14 cellular contexts compared by ENCODE assay signal in genomic region chr14:90447720-90448497, GRCh38.
"Had no signal": no experiment of that assay in that cellular context is flagged by ENCODE, and none has a peak within 500 bp of the region (broad histone marks: within the 10 kb centered on the region; RNA-seq: fewer than 3 reads in every experiment).

No MANE protein-coding gene starts in this region.

- H3K4me3 Mint-ChIP-seq: activated naive CD8-positive, alpha-beta T cell treated with anti-CD3 and anti-CD28 coated beads, Interleukin-2, amount 50 U/mL, for 24 hours; activated T-helper 1 cell treated with anti-CD3 and anti-CD28 coated beads, Interleukin-12 subunit alpha, Interleukin-12 subunit beta, Interleukin-2, Interleukin-4 antibody, amounts not matched to agents 30 ng/mL and 10 ng/mL and 1 ng/mL, durations not matched to agents 14 hours and 24 hours and 36 hours; neural progenitor cell had no signal

- H3K27ac Mint-ChIP-seq: activated naive CD8-positive, alpha-beta T cell treated with anti-CD3 and anti-CD28 coated beads, Interleukin-2, amount 50 U/mL, for 24 hours; activated T-helper 1 cell treated with anti-CD3 and anti-CD28 coated beads, Interleukin-12 subunit alpha, Interleukin-12 subunit beta, Interleukin-2, Interleukin-4 antibody, amounts not matched to agents 30 ng/mL and 10 ng/mL and 1 ng/mL, durations not matched to agents 14 hours and 24 hours and 36 hours; neural progenitor cell had no signal

- H3K4me3 ChIP-seq: gastroesophageal sphincter, neural progenitor cell, ovary, stomach had no signal

- H3K36me3 ChIP-seq: gastroesophageal sphincter, ovary, stomach had no signal

- H3K4me2 ChIP-seq: neural progenitor cell had no signal

- DNase-seq: activated CD4-positive, alpha-beta T cell treated with anti-CD3 and anti-CD28 coated beads for 1 hour; activated CD4-positive, alpha-beta T cell treated with anti-CD3 and anti-CD28 coated beads, Interleukin-2, amount 50 U/mL, for 48 hours; activated CD8-positive, alpha-beta memory T cell treated with anti-CD3 and anti-CD28 coated beads, Interleukin-2, amount 50 U/mL, for 4 hours; activated naive CD4-positive, alpha-beta T cell treated with Interleukin-2 at 50 U/mL for 16 hours; activated naive CD8-positive, alpha-beta T cell treated with anti-CD3 and anti-CD28 coated beads, Interleukin-2, amount 50 U/mL, for 24 hours; left ventricle myocardium superior; mesenchymal stem cell; ovary; stimulated activated CD4-positive, alpha-beta T cell treated with anti-CD3 and anti-CD28 coated beads, Interleukin-15, amount 100 ng/mL, for 24 hours; stimulated activated CD4-positive, alpha-beta T cell treated with anti-CD3 and anti-CD28 coated beads, Interleukin-4, amount 100 ng/mL, for 4 hours; stomach had no signal

- H3K4me1 ChIP-seq: neural progenitor cell had no signal

- H3K27me3 ChIP-seq: gastroesophageal sphincter, neural progenitor cell, ovary, stomach had no signal

- H3K9me3 ChIP-seq: ovary had no signal

- H3K9me3 Mint-ChIP-seq: activated naive CD8-positive, alpha-beta T cell treated with anti-CD3 and anti-CD28 coated beads, Interleukin-2, amount 50 U/mL, for 24 hours; activated T-helper 1 cell treated with anti-CD3 and anti-CD28 coated beads, Interleukin-12 subunit alpha, Interleukin-12 subunit beta, Interleukin-2, Interleukin-4 antibody, amounts not matched to agents 30 ng/mL and 10 ng/mL and 1 ng/mL, durations not matched to agents 14 hours and 24 hours and 36 hours had no signal

- ATAC-seq: activated naive CD8-positive, alpha-beta T cell treated with anti-CD3 and anti-CD28 coated beads, Interleukin-2, amount 50 U/mL, for 24 hours; gastroesophageal sphincter; left ventricle myocardium superior had no signal

- H3K27ac ChIP-seq: gastroesophageal sphincter, neural progenitor cell, ovary, stomach had no signal
